In the genomic region with DNA sequence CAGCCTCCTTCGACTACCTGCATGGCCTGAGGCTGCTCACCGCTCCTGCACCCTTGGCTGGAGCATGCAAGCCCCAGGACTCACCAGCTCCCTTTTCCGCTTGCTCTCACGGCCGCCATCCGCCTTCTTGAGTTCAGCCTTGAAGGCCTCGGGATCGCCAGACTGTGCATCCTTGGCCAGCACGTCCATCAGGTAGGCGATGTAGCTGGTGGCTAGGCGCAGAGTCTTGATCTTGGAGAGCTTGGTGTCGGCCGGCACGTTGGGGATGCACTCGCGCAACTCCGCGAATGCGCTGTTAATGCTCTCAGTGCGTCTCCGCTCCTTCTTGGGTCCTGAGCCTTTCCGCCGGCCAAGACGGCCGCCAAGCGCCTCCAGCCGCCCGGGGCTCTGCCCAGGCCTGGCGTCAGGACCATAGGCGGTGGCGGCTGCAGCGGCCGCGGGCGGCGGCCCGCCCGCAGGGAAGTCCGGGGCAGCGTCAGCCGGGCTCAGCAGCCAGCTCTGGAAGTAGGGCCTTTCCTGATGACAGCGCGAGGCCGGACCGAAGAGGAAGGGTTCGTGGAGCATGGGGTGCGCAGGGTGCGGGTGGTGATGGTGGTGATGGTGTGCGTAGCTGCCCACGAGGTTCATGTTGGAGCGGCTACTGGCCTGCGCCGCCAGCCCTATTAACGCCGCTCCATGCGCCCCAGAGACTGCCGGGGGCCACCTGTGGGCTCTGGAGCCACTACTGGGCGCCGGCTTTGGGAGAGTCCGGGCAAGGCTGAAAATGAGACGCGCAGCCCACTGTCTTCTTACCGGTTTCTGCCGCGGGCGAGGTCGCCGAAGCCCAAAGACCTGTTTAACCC, we compare ENCODE assay signal across 8 cellular contexts. TPM values are rescaled to one million over a fixed set of nuclear protein-coding genes. Genes with fewer than 3 reads are reported as not detected.
A peak's percentile ranks its signal among the peaks of the same experiment; 100 is the strongest.
DNase-seq lines count a peak whose midpoint lies in the region; ATAC-seq and TF ChIP-seq lines count a peak whose summit lies in the region.

No MANE protein-coding gene starts in this region.

- H3K4me1 Mint-ChIP-seq in MCF 10A (ENCODE audit: insufficient read depth, unreplicated experiment): peaks cover 4% of the 10 kb centered on the region

- H3K4ac ChIP-seq in mesendoderm (ENCODE audit: low read depth, low read length): no peak overlapping the region

- peak; percentile 63 for ATAC-seq in aorta (ENCODE audit: low FRiP score)

- TF ChIP-seq CTCF in MCF 10A (IDR thresholded peaks at IDR 0.05; ENCODE audit: unreplicated experiment) (no peak), colonic mucosa (IDR thresholded peaks at IDR 0.05) (no peak)

- H3K27me3 ChIP-seq in colonic mucosa (peaks cover 99% of the 10 kb centered on the region), mesendoderm (ENCODE audit: insufficient read depth, low read length, poor library complexity) (peaks cover 56% of the 10 kb centered on the region), aorta (ENCODE audit: control insufficient read depth in 1 of 2, insufficient read depth in 2 of 2, low read length in 1 of 2) (peaks cover 0 to 2% of the 10 kb centered on the region in 2 donors)

- WGBS in mesendoderm (ENCODE audit: extremely low coverage, insufficient coverage, low lambda C conversion rate): no CpG with 5 or more reads among the region's 68 CpGs
- WGBS in aorta, 2 donors: 1 to 2% methylated on average over 57 to 68 of the region's 68 CpGs

- H2BK120ac ChIP-seq in mesendoderm (ENCODE audit: low read depth, low read length): no peak overlapping the region

- H2BK5ac ChIP-seq in mesendoderm (ENCODE audit: low read length): no peak overlapping the region

- H3K4me3 ChIP-seq in colonic mucosa (peak overlapping the region; percentile 24), mesendoderm (ENCODE audit: low read length) (peak overlapping the region; percentile 43), aorta (ENCODE audit: low read length in 2 of 2) (peak overlapping the region in 1 of 2 donors; percentile 11)

- peaks cover 20% of the 10 kb centered on the region for H3K79me2 ChIP-seq in mesendoderm (ENCODE audit: control insufficient read depth, insufficient read depth, low read length)

- no peak overlapping the region for H4K5ac ChIP-seq in mesendoderm (ENCODE audit: low read length)

- peak overlapping the region; percentile 72 for H3K56ac ChIP-seq in mesendoderm (ENCODE audit: low read length)

- H3K4me2 ChIP-seq in mesendoderm (ENCODE audit: low read length): peak overlapping the region; percentile 42

- CTCF ChIA-PET in MCF 10A (lab: Yijun Ruan, JAX): interaction anchor here (2.2 kb wide), 1 partner anchor 11 kb away, joined by 14 read pairs; no protein-coding TSS in a partner anchor

- DNase-seq in T47D (ENCODE audit: low read depth in 1 of 2, low spot score in 1 of 2): peak; percentile 30 to 66
- DNase-seq in MCF 10A (ENCODE audit: unreplicated experiment): no peak
- no peak for DNase-seq in colonic mucosa
- peak; percentile 73 for DNase-seq in mesendoderm
- peak in 1 of 2 donors; percentile 55 for DNase-seq in aorta
- DNase-seq in amygdala (lab: John Stamatoyannopoulos, UW): no peak
- DNase-seq in NCI-H2227 treated with DMSO at 0.1 percent for 48 hours (lab: John Stamatoyannopoulos, UW): no peak
- DNase-seq in epidermal melanocyte (ENCODE audit: insufficient read length, low spot score): no peak

- no peak overlapping the region for H4K8ac ChIP-seq in mesendoderm (ENCODE audit: low read depth, low read length)

- H3K27ac ChIP-seq in colonic mucosa: no peak overlapping the region
- H3K27ac ChIP-seq in mesendoderm (ENCODE audit: low read depth, low read length): no peak overlapping the region
- no peak overlapping the region for H3K27ac ChIP-seq in aorta (ENCODE audit: low read depth in 1 of 2, low read length in 2 of 2)

- intact Hi-C loops in MCF 10A (cut with micrococcal nuclease): no loop called here
- intact Hi-C loops in colonic mucosa (cut with DNase I): no loop called here
- intact Hi-C loops in aorta (cut with DNase I): no loop called here

- no peaks in the 10 kb centered on the region for H3K36me3 Mint-ChIP-seq in MCF 10A (ENCODE audit: insufficient read depth, unreplicated experiment)

- H3K27me3 Mint-ChIP-seq in MCF 10A (ENCODE audit: insufficient read depth, unreplicated experiment): peaks cover 90% of the 10 kb centered on the region

- no peaks in the 10 kb centered on the region for H3K9me3 Mint-ChIP-seq in MCF 10A (ENCODE audit: unreplicated experiment)

- H2BK15ac ChIP-seq in mesendoderm (replicated peaks; ENCODE audit: low read depth): no peak overlapping the region

- peaks cover 3% of the 10 kb centered on the region for H3K79me1 ChIP-seq in mesendoderm (ENCODE audit: low read length)

- POLR2A ChIA-PET in MCF 10A (lab: Yijun Ruan, JAX): interaction anchor here (0.7 kb wide), 1 partner anchor 26 kb away, joined by 4 read pairs; no protein-coding TSS in a partner anchor

- no peak overlapping the region for H3K27ac Mint-ChIP-seq in MCF 10A (ENCODE audit: low read depth, unreplicated experiment)

- H2AK5ac ChIP-seq in mesendoderm (ENCODE audit: low read length): no peak overlapping the region

- peaks cover 16% of the 10 kb centered on the region for H3K4me1 ChIP-seq in colonic mucosa
- peaks cover 19% of the 10 kb centered on the region for H3K4me1 ChIP-seq in mesendoderm (ENCODE audit: control insufficient read depth, low read depth, low read length)
- H3K4me1 ChIP-seq in aorta (ENCODE audit: control insufficient read depth in 1 of 2, insufficient read depth in 2 of 2, low read length in 2 of 2): no peaks in the 10 kb centered on the region

- H3K9me3 ChIP-seq in colonic mucosa (no peaks in the 10 kb centered on the region), aorta (ENCODE audit: control insufficient read depth, low read length) (no peaks in the 10 kb centered on the region)

- no peak overlapping the region for H3K4me3 Mint-ChIP-seq in MCF 10A (ENCODE audit: unreplicated experiment)

- in situ Hi-C loops in T47D (cut with HindIII; ENCODE audit: low pct_unique_long_range_greater_than_20kb, low sequenced_read_pairs): no loop called here

- peak overlapping the region; percentile 10 for H3K23ac ChIP-seq in mesendoderm (ENCODE audit: low read length)

- no peak overlapping the region for H3K18ac ChIP-seq in mesendoderm (ENCODE audit: low read length)

- H3K9ac ChIP-seq in colonic mucosa (ENCODE audit: low read depth in 2 of 2, low read length in 2 of 2) (no peak overlapping the region), mesendoderm (ENCODE audit: low read length) (peak overlapping the region; percentile 71)

- no peaks in the 10 kb centered on the region for H3K36me3 ChIP-seq in colonic mucosa
- H3K36me3 ChIP-seq in mesendoderm (ENCODE audit: control insufficient read depth, insufficient read depth, low read length): no peaks in the 10 kb centered on the region
- H3K36me3 ChIP-seq in aorta (ENCODE audit: control insufficient read depth in 1 of 2, insufficient read depth in 2 of 2, low read length in 1 of 2): no peaks in the 10 kb centered on the region

- BruUV-seq in MCF 10A (replicated peaks; lab: Mats Ljungman, UMichigan): no TSS peak

RNA-seq across cellular contexts. Expression of a gene that starts 0.4 kb away (rescaled TPM):
- not detected in 2 replicates for total RNA-seq in MCF 10A (2022)
- total RNA-seq in colonic mucosa: 1 to 10 TPM in 1 of 2 donors, not detected in 1; 4.6 TPM
- polyA plus RNA-seq in mesendoderm (2013, experiment 1 of 2): 0.94 TPM
- 0.81 TPM for polyA plus RNA-seq in mesendoderm (2013, experiment 2 of 2)
- total RNA-seq in aorta: not detected
- not detected for polyA plus RNA-seq in aorta

RNA-seq across cellular contexts. Expression of a gene that starts 31.8 kb away (rescaled TPM):
- total RNA-seq in MCF 10A (2022): 45.9 and 50.5 TPM in 2 replicates
- 10 to 100 TPM; 38.2 to 47.0 TPM for total RNA-seq in colonic mucosa
- polyA plus RNA-seq in mesendoderm (2013, experiment 1 of 2): 39.5 TPM
- 35.2 TPM for polyA plus RNA-seq in mesendoderm (2013, experiment 2 of 2)
- total RNA-seq in aorta: 10 to 100 TPM; 40.5 to 43.4 TPM
- polyA plus RNA-seq in aorta: 10 to 100 TPM; 26.7 to 28.8 TPM

Comparison
In these comparisons a context has a peak if more than half of its experiments do, and no peak if none do; other contexts are left out.
1. DNase-seq: peak in T47D (2 of 2) and mesendoderm (single experiment); none in MCF 10A (single experiment), colonic mucosa (single experiment), amygdala (0 of 56), NCI-H2227 treated with DMSO at 0.1 percent for 48 hours (single experiment) and epidermal melanocyte (single experiment).